ENCODE assay signal across 8 cellular contexts in genomic region chr5:96661101-96661840, GRCh38.
DNase-seq lines count a peak whose midpoint lies in the region; TF ChIP-seq lines count a peak whose summit lies in the region.

No MANE protein-coding gene starts in this region.

- TF ChIP-seq CTCF in parathyroid adenoma (IDR thresholded peaks at IDR 0.05), result no peak

- H3K9ac ChIP-seq in ES-I3 (ENCODE audit: low read depth, low read length) (peak overlapping the region; percentile 71), parathyroid adenoma (peak overlapping the region; percentile 79)

- H3K4me3 ChIP-seq in HAP-1 (peak overlapping the region; percentile 74), parathyroid adenoma (ENCODE audit: low read depth, low read length) (peak overlapping the region; percentile 72)

- peak overlapping the region; percentile 94 for H2AFZ ChIP-seq in parathyroid adenoma

- no peaks in the 10 kb centered on the region for H3K27me3 ChIP-seq in HAP-1 (ENCODE audit: low read depth)
- H3K27me3 ChIP-seq in parathyroid adenoma (ENCODE audit: control insufficient read depth, insufficient read depth, low read length), result no peaks in the 10 kb centered on the region

- H3K4me2 ChIP-seq in parathyroid adenoma (ENCODE audit: low read length), result peak overlapping the region; percentile 73

- 0 out of 2 replicates have a peak, but pooled peaks cover 6% of the 10 kb centered on the region for H3K4me1 ChIP-seq in ES-I3 (ENCODE audit: insufficient read depth, low read length)
- peaks cover 6% of the 10 kb centered on the region for H3K4me1 ChIP-seq in HAP-1
- no peaks in the 10 kb centered on the region for H3K4me1 ChIP-seq in parathyroid adenoma

- H3K9me3 ChIP-seq in ES-I3 (ENCODE audit: control insufficient read depth, insufficient read depth, low read length) (no peaks in the 10 kb centered on the region), HAP-1 (no peaks in the 10 kb centered on the region), parathyroid adenoma (ENCODE audit: control insufficient read depth, low read length) (no peaks in the 10 kb centered on the region)

- H3K36me3 ChIP-seq in ES-I3 (ENCODE audit: insufficient read depth, low read length) (no peaks in the 10 kb centered on the region), HAP-1 (replicated peaks) (no peaks in the 10 kb centered on the region), parathyroid adenoma (ENCODE audit: control insufficient read depth, insufficient read depth, low read length) (no peaks in the 10 kb centered on the region)

- DNase-seq in HAP-1 (ENCODE audit: low spot score in 2 of 2) (peak; percentile 20 to 29), NCI-H69 (lab: John Stamatoyannopoulos, UW) (peak; percentile 72), germinal center (ENCODE audit: low spot score) (peak; percentile 58), NCI-H2029 (lab: John Stamatoyannopoulos, UW) (no peak), SHP77 (lab: John Stamatoyannopoulos, UW) (no peak)
- peak; percentile 31 for DNase-seq in activated effector memory CD4-positive, alpha-beta T cell treated with Interleukin-2 at 50 U/mL for 16 hours

- in situ Hi-C loops in HAP-1 (cut with MboI; ENCODE audit: low sequenced_read_pairs), result no loop called here

- peak overlapping the region; percentile 92 for H3K27ac ChIP-seq in parathyroid adenoma

- peaks cover 6% of the 10 kb centered on the region for H3K79me2 ChIP-seq in parathyroid adenoma

Comparison
In these comparisons a context has a peak if more than half of its experiments do, and no peak if none do; other contexts are left out.
1. DNase-seq: peak in HAP-1 (2 of 2), NCI-H69 (single experiment), activated effector memory CD4-positive, alpha-beta T cell treated with Interleukin-2 at 50 U/mL for 16 hours (single experiment) and germinal center (single experiment); none in NCI-H2029 (single experiment) and SHP77 (0 of 2).